29 cellular contexts compared by ENCODE assay signal in genomic region chr7:80816806-80817205, GRCh38.
"Had no signal": no experiment of that assay in that cellular context is flagged by ENCODE, and none has a peak within 500 bp of the region (broad histone marks: within the 10 kb centered on the region; RNA-seq: fewer than 3 reads in every experiment).

No MANE protein-coding gene starts in this region.

- H3K9me3 Mint-ChIP-seq: activated T-helper 1 cell treated with anti-CD3 and anti-CD28 coated beads, Interleukin-12 subunit alpha, Interleukin-12 subunit beta, Interleukin-2, Interleukin-4 antibody, amounts not matched to agents 30 ng/mL and 10 ng/mL and 1 ng/mL, durations not matched to agents 14 hours and 24 hours and 36 hours had no signal

- H3K4me1 Mint-ChIP-seq: activated B cell treated with CpG ODN at 0.5 μM for 24 hours; activated naive CD4-positive, alpha-beta T cell treated with anti-CD3 and anti-CD28 coated beads, Interleukin-2, amount 50 U/mL, for 24 hours; activated naive CD8-positive, alpha-beta T cell treated with anti-CD3 and anti-CD28 coated beads for 36 hours; activated naive CD8-positive, alpha-beta T cell treated with anti-CD3 and anti-CD28 coated beads, Interleukin-2, amount 50 U/mL, for 24 hours had no signal

- H2AFZ ChIP-seq: hepatocyte had no signal

- H3K4me3 Mint-ChIP-seq: activated B cell treated with CpG ODN at 0.5 μM for 24 hours; activated CD8-positive, alpha-beta T cell treated with anti-CD3 and anti-CD28 coated beads for 36 hours; activated naive CD4-positive, alpha-beta T cell treated with anti-CD3 and anti-CD28 coated beads for 36 hours; activated naive CD4-positive, alpha-beta T cell treated with anti-CD3 and anti-CD28 coated beads, Interleukin-2, amount 50 U/mL, for 24 hours; activated naive CD8-positive, alpha-beta T cell treated with anti-CD3 and anti-CD28 coated beads for 36 hours; activated naive CD8-positive, alpha-beta T cell treated with anti-CD3 and anti-CD28 coated beads, Interleukin-2, amount 50 U/mL, for 24 hours; activated T-helper 1 cell treated with anti-CD3 and anti-CD28 coated beads, Interleukin-12 subunit alpha, Interleukin-12 subunit beta, Interleukin-2, Interleukin-4 antibody, amounts not matched to agents 30 ng/mL and 10 ng/mL and 1 ng/mL, durations not matched to agents 14 hours and 24 hours and 36 hours had no signal

- H3K9me3 ChIP-seq: adrenal gland, body of pancreas, esophagus squamous epithelium, gastroesophageal sphincter, heart right ventricle had no signal

- H3K4me1 ChIP-seq: adrenal gland, body of pancreas, esophagus squamous epithelium, gastroesophageal sphincter, heart right ventricle had no signal

- H3K36me3 ChIP-seq: adrenal gland, esophagus squamous epithelium, gastroesophageal sphincter, heart right ventricle, WERI-Rb-1 had no signal

- H3K4me3 ChIP-seq: adrenal gland, body of pancreas, esophagus squamous epithelium, gastroesophageal sphincter, heart right ventricle, hepatocyte had no signal

- H3K27me3 Mint-ChIP-seq: activated B cell treated with CpG ODN at 0.5 μM for 24 hours; activated CD8-positive, alpha-beta T cell treated with anti-CD3 and anti-CD28 coated beads for 36 hours; activated naive CD4-positive, alpha-beta T cell treated with anti-CD3 and anti-CD28 coated beads, Interleukin-2, amount 50 U/mL, for 24 hours; activated naive CD8-positive, alpha-beta T cell treated with anti-CD3 and anti-CD28 coated beads for 36 hours; activated naive CD8-positive, alpha-beta T cell treated with anti-CD3 and anti-CD28 coated beads, Interleukin-2, amount 50 U/mL, for 24 hours had no signal

- H3K27me3 ChIP-seq: adrenal gland, body of pancreas, esophagus squamous epithelium, gastroesophageal sphincter, heart right ventricle, hepatocyte had no signal

- DNase-seq: activated B cell treated with CpG ODN at 0.5 μM for 24 hours; activated CD4-positive, alpha-beta T cell treated with anti-CD3 and anti-CD28 coated beads for 48 hours; activated CD4-positive, alpha-beta T cell treated with anti-CD3 and anti-CD28 coated beads, Interleukin-2, amount 50 U/mL, for 1 hour; activated CD4-positive, alpha-beta T cell treated with anti-CD3 and anti-CD28 coated beads, Interleukin-2, amount 50 U/mL, for 48 hours; activated CD8-positive, alpha-beta memory T cell treated with anti-CD3 and anti-CD28 coated beads for 24 hours; activated CD8-positive, alpha-beta T cell treated with anti-CD3 and anti-CD28 coated beads for 36 hours; activated effector memory CD4-positive, alpha-beta T cell treated with anti-CD3 and anti-CD28 coated beads, Interleukin-2, amount 50 U/mL, for 16 hours; activated naive CD4-positive, alpha-beta T cell treated with anti-CD3 and anti-CD28 coated beads for 36 hours; activated naive CD8-positive, alpha-beta T cell treated with anti-CD3 and anti-CD28 coated beads for 36 hours; activated naive CD8-positive, alpha-beta T cell treated with anti-CD3 and anti-CD28 coated beads, Interleukin-2, amount 50 U/mL, for 24 hours; activated T-cell treated with anti-CD3 and anti-CD28 coated beads, Interleukin-2, amount 50 U/mL, for 48 hours; adrenal gland; amygdala; aorta; body of pancreas; caudate nucleus; cortex of kidney; dermis blood vessel endothelial cell; effector CD4-positive, alpha-beta T cell; esophagus squamous epithelium; foreskin melanocyte; heart right ventricle; T-helper 2 cell; WERI-Rb-1 had no signal

- H3K27ac Mint-ChIP-seq: activated B cell treated with CpG ODN at 0.5 μM for 24 hours; activated CD8-positive, alpha-beta T cell treated with anti-CD3 and anti-CD28 coated beads for 36 hours; activated naive CD4-positive, alpha-beta T cell treated with anti-CD3 and anti-CD28 coated beads for 36 hours; activated naive CD4-positive, alpha-beta T cell treated with anti-CD3 and anti-CD28 coated beads, Interleukin-2, amount 50 U/mL, for 24 hours; activated naive CD8-positive, alpha-beta T cell treated with anti-CD3 and anti-CD28 coated beads for 36 hours; activated naive CD8-positive, alpha-beta T cell treated with anti-CD3 and anti-CD28 coated beads, Interleukin-2, amount 50 U/mL, for 24 hours; activated T-helper 1 cell treated with anti-CD3 and anti-CD28 coated beads, Interleukin-12 subunit alpha, Interleukin-12 subunit beta, Interleukin-2, Interleukin-4 antibody, amounts not matched to agents 30 ng/mL and 10 ng/mL and 1 ng/mL, durations not matched to agents 14 hours and 24 hours and 36 hours; activated T-helper 2 cell treated with anti-CD3 and anti-CD28 coated beads, Interferon-gamma antibody, Interleukin-2, Interleukin-4, amounts not matched to agents 10 μg/mL and 5 μg/mL and 100 μg/mL, durations not matched to agents 14 hours and 24 hours and 36 hours had no signal

- H3K36me3 Mint-ChIP-seq: activated naive CD4-positive, alpha-beta T cell treated with anti-CD3 and anti-CD28 coated beads, Interleukin-2, amount 50 U/mL, for 24 hours; activated naive CD8-positive, alpha-beta T cell treated with anti-CD3 and anti-CD28 coated beads for 36 hours had no signal

- H3K27ac ChIP-seq: adrenal gland, body of pancreas, esophagus squamous epithelium, gastroesophageal sphincter, heart right ventricle, hepatocyte, WERI-Rb-1 had no signal
